20 cellular contexts compared by ENCODE assay signal in genomic region chr5:111232311-111233049, GRCh38. TPM values are rescaled to one million over a fixed set of nuclear protein-coding genes. Genes with fewer than 3 reads are reported as not detected.
A peak's percentile ranks its signal among the peaks of the same experiment; 100 is the strongest.
DNase-seq lines count a peak whose midpoint lies in the region; TF ChIP-seq lines count a peak whose summit lies in the region.
"Had no signal": no experiment of that assay in that cellular context is flagged by ENCODE, and none has a peak within 500 bp of the region (broad histone marks: within the 10 kb centered on the region; RNA-seq: fewer than 3 reads in every experiment).

No MANE protein-coding gene starts in this region.

- no peak overlapping the region for H3K4me3 Mint-ChIP-seq in CD14-positive monocyte
- H3K4me3 Mint-ChIP-seq: mesothelial cell of epicardium, neural progenitor cell had no signal

- peak; percentile 11 for DNase-seq in DMS 273 (lab: John Stamatoyannopoulos, UW; ENCODE audit: unreplicated experiment)
- no peak for DNase-seq in DMS 273 treated with DMSO at 0.1 percent for 48 hours (lab: John Stamatoyannopoulos, UW)
- peak; percentile 92 for DNase-seq in G401 (ENCODE audit: low spot score)
- peak in 3 of 5 experiments; percentile 37 to 92 (median 68) for DNase-seq in T-helper 2 cell
- peak; percentile 88 for DNase-seq in cerebellar cortex (ENCODE audit: low spot score)
- DNase-seq in NCI-H524 treated with DMSO at 0.1 percent for 48 hours (lab: John Stamatoyannopoulos, UW) = no peak
- DNase-seq in tibial nerve (ENCODE audit: low spot score in 2 of 2) = no peak
- DNase-seq in CD14-positive monocyte (ENCODE audit: low spot score) = no peak
- DNase-seq: anterior cingulate cortex, DMS53, hypothalamus, KG1, NCI-H1105, NCI-H748 treated with DMSO at 0.1 percent for 48 hours, upper lobe of left lung had no signal

- WGBS in tibial nerve, 2 donors = 43 to 47% methylated on average over 1 of the region's 1 CpG

- H3K4me3 ChIP-seq in tibial nerve = no peak overlapping the region
- H3K4me3 ChIP-seq: BLaER1, neural progenitor cell, upper lobe of left lung had no signal

- no peaks in the 10 kb centered on the region for H3K36me3 Mint-ChIP-seq in CD14-positive monocyte
- H3K36me3 Mint-ChIP-seq: neural progenitor cell had no signal

- no peaks in the 10 kb centered on the region for H3K27me3 ChIP-seq in tibial nerve
- H3K27me3 ChIP-seq: BLaER1, neural progenitor cell, upper lobe of left lung had no signal

- intact Hi-C loops in CD14-positive monocyte (cut with micrococcal nuclease) = no loop called here

- H3K36me3 ChIP-seq in tibial nerve = no peaks in the 10 kb centered on the region
- H3K36me3 ChIP-seq: BLaER1, neural progenitor cell, upper lobe of left lung had no signal

- TF ChIP-seq CTCF in tibial nerve (IDR thresholded peaks at IDR 0.05) = no peak
- TF ChIP-seq CTCF in CD14-positive monocyte (IDR thresholded peaks at IDR 0.05) = no peak

- peaks cover 0 to 4% (median 0%) of the 10 kb centered on the region in 4 donors for H3K4me1 ChIP-seq in tibial nerve
- H3K4me1 ChIP-seq: neural progenitor cell had no signal

- in situ Hi-C loops in G401 (cut with HindIII; ENCODE audit: low sequenced_read_pairs) = no loop called here

- peaks cover 7 to 9% (median 7%) of the 10 kb centered on the region in 3 donors for H3K27me3 Mint-ChIP-seq in CD14-positive monocyte (ENCODE audit: low read depth in 3 of 3)

- H3K27ac ChIP-seq in tibial nerve = no peak overlapping the region
- H3K27ac ChIP-seq: 22Rv1, BLaER1, neural progenitor cell, upper lobe of left lung, VCaP had no signal

- no peaks in the 10 kb centered on the region for H3K4me1 Mint-ChIP-seq in CD14-positive monocyte

- H3K27ac Mint-ChIP-seq in CD14-positive monocyte = no peak overlapping the region
- H3K27ac Mint-ChIP-seq: mesothelial cell of epicardium, neural progenitor cell had no signal

- no peaks in the 10 kb centered on the region for H3K9me3 ChIP-seq in tibial nerve
- H3K9me3 ChIP-seq: BLaER1, upper lobe of left lung had no signal

- H3K9me3 Mint-ChIP-seq in CD14-positive monocyte = peaks cover 0 to 2% (median 0%) of the 10 kb centered on the region in 7 donors
- H3K9me3 Mint-ChIP-seq: mesothelial cell of epicardium, neural progenitor cell had no signal

- TF ChIP-seq EP300 in tibial nerve (IDR thresholded peaks at IDR 0.05) = no peak

- TF ChIP-seq POLR2A in tibial nerve (IDR thresholded peaks at IDR 0.05) = no peak

RNA-seq across cellular contexts. Expression of gene CAMK4, which starts 8.3 kb away (rescaled TPM):
- total RNA-seq in G401 (2014; rRNA removed; shearing (Covaris generic)) = under 0.01 TPM in 1 of 2 replicates, not detected in the other
- total RNA-seq in tibial nerve = 1 to 10 TPM in 3 of 4 donors, under 1 TPM in 1; 0.66 to 5.5 (median 2.8) TPM
- under 1 TPM; 0.24 to 0.28 TPM for polyA plus RNA-seq in CD14-positive monocyte

Comparison
In these comparisons a context has a peak if more than half of its experiments do, and no peak if none do; other contexts are left out.
1. DNase-seq: peak in DMS 273 (single experiment), G401 (single experiment), T-helper 2 cell (3 of 5) and cerebellar cortex (single experiment); none in DMS 273 treated with DMSO at 0.1 percent for 48 hours (single experiment), NCI-H524 treated with DMSO at 0.1 percent for 48 hours (single experiment), tibial nerve (0 of 2) and CD14-positive monocyte (single experiment).